8 cellular contexts compared by ENCODE assay signal in genomic region chr15:56464893-56465520, GRCh38. TPM values are rescaled to one million over a fixed set of nuclear protein-coding genes. Genes with fewer than 3 reads are reported as not detected.
DNase-seq lines count a peak whose midpoint lies in the region; ATAC-seq and TF ChIP-seq lines count a peak whose summit lies in the region.

A gene with protein sequence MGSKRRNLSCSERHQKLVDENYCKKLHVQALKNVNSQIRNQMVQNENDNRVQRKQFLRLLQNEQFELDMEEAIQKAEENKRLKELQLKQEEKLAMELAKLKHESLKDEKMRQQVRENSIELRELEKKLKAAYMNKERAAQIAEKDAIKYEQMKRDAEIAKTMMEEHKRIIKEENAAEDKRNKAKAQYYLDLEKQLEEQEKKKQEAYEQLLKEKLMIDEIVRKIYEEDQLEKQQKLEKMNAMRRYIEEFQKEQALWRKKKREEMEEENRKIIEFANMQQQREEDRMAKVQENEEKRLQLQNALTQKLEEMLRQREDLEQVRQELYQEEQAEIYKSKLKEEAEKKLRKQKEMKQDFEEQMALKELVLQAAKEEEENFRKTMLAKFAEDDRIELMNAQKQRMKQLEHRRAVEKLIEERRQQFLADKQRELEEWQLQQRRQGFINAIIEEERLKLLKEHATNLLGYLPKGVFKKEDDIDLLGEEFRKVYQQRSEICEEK (minus strand): TSS chr15:56465137. CDS start chr15:56464972, 165 bp downstream.

- H3K27ac ChIP-seq in ascending aorta (no peak within 1 kb of the TSS), right atrium auricular region (no peak within 1 kb of the TSS), prostate gland (peak within 1 kb of the TSS in 1 of 2 donors; percentile 28), vagina (no peak within 1 kb of the TSS)

- no peaks in the 10 kb centered on the region for H3K36me3 ChIP-seq in ascending aorta
- H3K36me3 ChIP-seq in right atrium auricular region = no peaks in the 10 kb centered on the region
- H3K36me3 ChIP-seq in prostate gland = no peaks in the 10 kb centered on the region
- no peaks in the 10 kb centered on the region for H3K36me3 ChIP-seq in vagina

- intact Hi-C loops in ascending aorta (cut with DNase I) = no loop called here
- intact Hi-C loops in prostate gland (cut with DNase I) = no loop called here
- intact Hi-C loops in vagina (cut with DNase I) = no loop called here

- TF ChIP-seq CTCF in GM13976 (IDR thresholded peaks at IDR 0.05; ENCODE audit: borderline replicate concordance, control extremely low read depth, extremely low read depth, insufficient read depth, missing control alignments) (no peak), ascending aorta (IDR thresholded peaks at IDR 0.05) (no peak), right atrium auricular region (IDR thresholded peaks at IDR 0.05) (no peak), prostate gland (IDR thresholded peaks at IDR 0.05) (no peak), vagina (IDR thresholded peaks at IDR 0.05) (no peak)

- H3K9me3 ChIP-seq in ascending aorta (no peaks in the 10 kb centered on the region), right atrium auricular region (no peaks in the 10 kb centered on the region), prostate gland (no peaks in the 10 kb centered on the region), vagina (no peaks in the 10 kb centered on the region)

- TF ChIP-seq POLR2A in prostate gland (IDR thresholded peaks at IDR 0.05) (no peak), vagina (IDR thresholded peaks at IDR 0.05) (no peak)

- in situ Hi-C loops in GM13976 (cut with MboI; ENCODE audit: low sequenced_read_pairs, unreplicated experiment) = no loop called here

- ATAC-seq in HG02759 (IDR thresholded peaks at IDR 0.05; ENCODE audit: unreplicated experiment) = peak; percentile 99

- H3K27me3 ChIP-seq in ascending aorta (no peaks in the 10 kb centered on the region), right atrium auricular region (no peaks in the 10 kb centered on the region), prostate gland (replicated peaks; ENCODE audit: insufficient read depth) (no peaks in the 10 kb centered on the region), vagina (no peaks in the 10 kb centered on the region)

- peak within 1 kb of the TSS; percentile 59 to 62 for H3K4me3 ChIP-seq in ascending aorta
- peak within 1 kb of the TSS; percentile 48 to 53 for H3K4me3 ChIP-seq in right atrium auricular region
- peak within 1 kb of the TSS; percentile 44 to 52 for H3K4me3 ChIP-seq in prostate gland
- peak within 1 kb of the TSS; percentile 54 to 61 for H3K4me3 ChIP-seq in vagina

- H3K4me1 ChIP-seq in ascending aorta (peaks cover 0 to 4% of the 10 kb centered on the region in 2 donors), right atrium auricular region (peaks cover 0 to 13% of the 10 kb centered on the region in 2 donors), prostate gland (replicated peaks) (no peaks in the 10 kb centered on the region), vagina (peaks cover 14% of the 10 kb centered on the region)

- DNase-seq in GM13976 (ENCODE audit: low spot score) (peak; percentile 92), NCI-H128 (lab: John Stamatoyannopoulos, UW; ENCODE audit: unreplicated experiment) (peak; percentile 58), SW480 (ENCODE audit: low spot score) (peak; percentile 58), ascending aorta (ENCODE audit: low spot score in 2 of 2) (peak; percentile 72 to 93), right atrium auricular region (ENCODE audit: low spot score) (peak; percentile 91), prostate gland (ENCODE audit: low spot score) (peak; percentile 93), vagina (ENCODE audit: extremely low spot score in 2 of 2) (peak in 1 of 2 donors; percentile 92)

- WGBS in prostate gland = 1% methylated on average over 35 of the region's 38 CpGs

RNA-seq across cellular contexts. Expression of the gene that starts here (rescaled TPM):
- total RNA-seq in ascending aorta = 0.43 TPM
- total RNA-seq in right atrium auricular region = 1 to 10 TPM in 1 of 2 donors, under 1 TPM in 1; 0.51 to 2.0 TPM
- total RNA-seq in prostate gland = 1 to 10 TPM; 1.5 to 4.5 TPM
- total RNA-seq in vagina = 2.9 TPM

Comparison
In these comparisons a context has a peak if more than half of its experiments do, and no peak if none do; other contexts are left out.
1. Peak in DNase-seq and H3K4me3 ChIP-seq in ascending aorta; RNA of the gene not detected or under 1 TPM.